12 cellular contexts compared by ENCODE assay signal in the genomic region with DNA sequence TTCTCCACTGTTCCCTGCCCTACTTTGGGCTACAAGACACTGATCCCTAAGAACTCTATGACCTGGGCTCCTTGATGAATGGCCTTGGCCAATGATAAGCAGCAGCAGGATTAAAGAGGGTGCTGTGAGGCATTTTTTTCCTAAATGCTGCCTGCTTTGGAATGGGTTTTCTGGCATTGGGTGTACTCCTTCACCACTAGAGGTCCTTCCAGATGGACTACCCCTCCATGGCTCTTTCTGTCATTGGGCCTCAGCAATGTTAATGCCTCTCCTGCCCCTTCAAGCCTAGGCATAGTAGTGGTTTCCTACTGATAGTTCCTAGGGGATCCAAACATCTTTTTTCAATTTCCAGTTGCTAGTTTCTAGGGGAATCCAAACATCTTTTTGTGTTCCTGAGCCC.
DNase-seq lines count a peak whose midpoint lies in the region; ATAC-seq, FAIRE-seq and TF ChIP-seq lines count a peak whose summit lies in the region.
"Had no signal": no experiment of that assay in that cellular context is flagged by ENCODE, and none has a peak within 500 bp of the region (broad histone marks: within the 10 kb centered on the region; RNA-seq: fewer than 3 reads in every experiment).

No MANE protein-coding gene starts in this region.

- no peak for ATAC-seq in HG03135 (IDR thresholded peaks at IDR 0.05; ENCODE audit: unreplicated experiment)

- H3K27me3 ChIP-seq in H7 (ENCODE audit: control insufficient read depth, insufficient read depth, low read length): no peaks in the 10 kb centered on the region

- TF ChIP-seq CTCF in D721Med (IDR thresholded peaks at IDR 0.05; ENCODE audit: insufficient read depth, missing control alignments): peak; percentile 15

- no peak for DNase-seq in D721Med (ENCODE audit: insufficient read length, low spot score)
- peak; percentile 55 for DNase-seq in H7
- peak; percentile 80 for DNase-seq in SK-MEL-5 (ENCODE audit: low read depth, low spot score)
- peak; percentile 40 for DNase-seq in iPS DF 19.7 (ENCODE audit: low read depth, low spot score)
- DNase-seq in RCC 7860 (ENCODE audit: low spot score): no peak
- no peak for DNase-seq in NCI-H774 (lab: John Stamatoyannopoulos, UW)
- DNase-seq in T1000 (lab: John Stamatoyannopoulos, UW): no peak
- DNase-seq: activated naive CD8-positive, alpha-beta T cell treated with anti-CD3 and anti-CD28 coated beads for 36 hours; NCI-H1417; T-helper 2 cell had no signal

- no peak overlapping the region for H3K4me3 ChIP-seq in H7 (ENCODE audit: insufficient read depth, low read depth, low read length)

- H3K36me3 ChIP-seq in H7 (replicated peaks; ENCODE audit: control insufficient read depth, insufficient read depth, low read length): no peaks in the 10 kb centered on the region

- FAIRE-seq in D721Med (lab: Jason Lieb, UNC) (no peak), RCC 7860 (lab: Jason Lieb, UNC) (no peak)
- FAIRE-seq: GM18507 had no signal

- in situ Hi-C loops in SK-MEL-5 (cut with HindIII; ENCODE audit: low pct_unique_long_range_greater_than_20kb, low sequenced_read_pairs): no loop called here

Comparison
In these comparisons a context has a peak if more than half of its experiments do, and no peak if none do; other contexts are left out.
1. DNase-seq: peak in H7 (single experiment), SK-MEL-5 (single experiment) and iPS DF 19.7 (single experiment); none in D721Med (single experiment), RCC 7860 (single experiment), NCI-H774 (single experiment) and T1000 (single experiment).